Comparison of ENCODE assay signal across 32 cellular contexts in genomic region chr17:35559495-35559894, GRCh38. TPM values are rescaled to one million over a fixed set of nuclear protein-coding genes. Genes with fewer than 3 reads are reported as not detected.
"Had no signal": no experiment of that assay in that cellular context is flagged by ENCODE, and none has a peak within 500 bp of the region (broad histone marks: within the 10 kb centered on the region; RNA-seq: fewer than 3 reads in every experiment).

No MANE protein-coding gene starts in this region.

- H3K9me3 ChIP-seq: heart left ventricle, left lung, lower lobe of right lung, psoas muscle, sigmoid colon, thoracic aorta, uterus had no signal

- H3K4me1 Mint-ChIP-seq: central memory CD8-positive, alpha-beta T cell; naive thymus-derived CD8-positive, alpha-beta T cell; neural crest cell; stimulated activated effector memory CD8-positive, alpha-beta T cell treated with anti-CD3 and anti-CD28 coated beads, Interleukin-12 subunit alpha, Interleukin-12 subunit beta, amount 100 ng/mL, for 72 hours had no signal

- H3K4me1 ChIP-seq: left lung, lower lobe of right lung, parathyroid adenoma, psoas muscle, sigmoid colon, uterus had no signal

- H3K36me3 Mint-ChIP-seq: activated naive CD4-positive, alpha-beta T cell treated with anti-CD3 and anti-CD28 coated beads, Interleukin-2, amount 50 U/mL, for 72 hours; naive thymus-derived CD8-positive, alpha-beta T cell; stimulated activated effector memory CD8-positive, alpha-beta T cell treated with anti-CD3 and anti-CD28 coated beads, Interleukin-12 subunit alpha, Interleukin-12 subunit beta, amount 100 ng/mL, for 72 hours; type B pancreatic cell had no signal

- H3K27ac ChIP-seq: heart left ventricle, lower lobe of right lung, parathyroid adenoma, psoas muscle, sigmoid colon, thoracic aorta, uterus had no signal

- ATAC-seq: activated CD4-positive, alpha-beta T cell treated with anti-CD3 and anti-CD28 coated beads for 36 hours; activated naive CD4-positive, alpha-beta T cell treated with anti-CD3 and anti-CD28 coated beads, Interleukin-2, amount 50 U/mL, for 72 hours; activated T-cell treated with anti-CD3 and anti-CD28 coated beads, Interleukin-2, amount 50 U/mL, for 72 hours; heart left ventricle; left lung; lower lobe of right lung; naive thymus-derived CD8-positive, alpha-beta T cell; psoas muscle; stimulated activated effector memory CD8-positive, alpha-beta T cell treated with anti-CD3 and anti-CD28 coated beads, Interleukin-12 subunit alpha, Interleukin-12 subunit beta, amount 100 ng/mL, for 72 hours had no signal

- DNase-seq: activated CD4-positive, alpha-beta T cell treated with anti-CD3 and anti-CD28 coated beads for 36 hours; activated CD4-positive, CD25-positive, alpha-beta regulatory T cell; activated naive CD4-positive, alpha-beta T cell; activated T-cell treated with anti-CD3 and anti-CD28 coated beads for 4 hours; activated T-cell treated with anti-CD3 and anti-CD28 coated beads, Interleukin-2, amount 50 U/mL, for 72 hours; anterior cingulate cortex; effector CD4-positive, alpha-beta T cell; heart left ventricle; left lung; lower lobe of right lung; mesenchymal stem cell; naive thymus-derived CD8-positive, alpha-beta T cell; occipital lobe; psoas muscle; sigmoid colon; small intestine; stimulated activated CD4-positive, alpha-beta T cell treated with anti-CD3 and anti-CD28 coated beads, Interleukin-4, amount 100 ng/mL, for 24 hours; uterus had no signal

- H3K36me3 ChIP-seq: heart left ventricle, left lung, lower lobe of right lung, sigmoid colon, thoracic aorta, uterus had no signal

- H3K27ac Mint-ChIP-seq: activated CD4-positive, alpha-beta T cell treated with anti-CD3 and anti-CD28 coated beads for 36 hours; activated naive CD4-positive, alpha-beta T cell treated with anti-CD3 and anti-CD28 coated beads, Interleukin-2, amount 50 U/mL, for 72 hours; activated T-cell treated with anti-CD3 and anti-CD28 coated beads, Interleukin-2, amount 50 U/mL, for 72 hours; dendritic cell treated with granulocyte-macrophage colony-stimulating factor and Interleukin-4, amounts not matched to agents 40 ng/mL and 50 ng/mL, for 4 days; naive thymus-derived CD8-positive, alpha-beta T cell; stimulated activated effector memory CD8-positive, alpha-beta T cell treated with anti-CD3 and anti-CD28 coated beads, Interleukin-12 subunit alpha, Interleukin-12 subunit beta, amount 100 ng/mL, for 72 hours; stimulated activated naive CD8-positive, alpha-beta T cell treated with anti-CD3 and anti-CD28 coated beads, Interleukin-15, Interleukin-2, amounts not matched to agents 100 ng/mL and 50 ng/mL, for 24 hours; type B pancreatic cell had no signal

- H3K27me3 ChIP-seq: left lung, uterus had no signal

- H3K4me3 ChIP-seq: heart left ventricle, left lung, lower lobe of right lung, psoas muscle, sigmoid colon, thoracic aorta, uterus had no signal

- H3K27me3 Mint-ChIP-seq: central memory CD8-positive, alpha-beta T cell had no signal

- H3K4me3 Mint-ChIP-seq: activated CD4-positive, alpha-beta T cell treated with anti-CD3 and anti-CD28 coated beads for 36 hours; activated T-cell treated with anti-CD3 and anti-CD28 coated beads, Interleukin-2, amount 50 U/mL, for 72 hours; central memory CD8-positive, alpha-beta T cell; dendritic cell treated with granulocyte-macrophage colony-stimulating factor and Interleukin-4, amounts not matched to agents 40 ng/mL and 50 ng/mL, for 4 days; naive thymus-derived CD8-positive, alpha-beta T cell; neural crest cell; stimulated activated effector memory CD8-positive, alpha-beta T cell treated with anti-CD3 and anti-CD28 coated beads, Interleukin-12 subunit alpha, Interleukin-12 subunit beta, amount 100 ng/mL, for 72 hours; stimulated activated naive CD8-positive, alpha-beta T cell treated with anti-CD3 and anti-CD28 coated beads, Interleukin-15, Interleukin-2, amounts not matched to agents 100 ng/mL and 50 ng/mL, for 24 hours; type B pancreatic cell had no signal

- H3K9me3 Mint-ChIP-seq: activated naive CD4-positive, alpha-beta T cell treated with anti-CD3 and anti-CD28 coated beads, Interleukin-2, amount 50 U/mL, for 72 hours; activated T-cell treated with anti-CD3 and anti-CD28 coated beads, Interleukin-2, amount 50 U/mL, for 72 hours; central memory CD8-positive, alpha-beta T cell; dendritic cell treated with granulocyte-macrophage colony-stimulating factor and Interleukin-4, amounts not matched to agents 40 ng/mL and 50 ng/mL, for 4 days; naive thymus-derived CD8-positive, alpha-beta T cell; neural crest cell; stimulated activated effector memory CD8-positive, alpha-beta T cell treated with anti-CD3 and anti-CD28 coated beads, Interleukin-12 subunit alpha, Interleukin-12 subunit beta, amount 100 ng/mL, for 72 hours; stimulated activated naive CD8-positive, alpha-beta T cell treated with anti-CD3 and anti-CD28 coated beads, Interleukin-15, Interleukin-2, amounts not matched to agents 100 ng/mL and 50 ng/mL, for 24 hours; type B pancreatic cell had no signal

RNA-seq across cellular contexts. Expression of gene SLFN14, which starts 1.1 kb away (rescaled TPM):
- total RNA-seq: activated CD4-positive, alpha-beta T cell treated with anti-CD3 and anti-CD28 coated beads for 36 hours; activated T-cell treated with anti-CD3 and anti-CD28 coated beads, Interleukin-2, amount 50 U/mL, for 72 hours; bronchial epithelial cell; fibroblast of lung; fibroblast of villous mesenchyme; naive thymus-derived CD8-positive, alpha-beta T cell; neural crest cell; sigmoid colon; subcutaneous adipose tissue; thoracic aorta had no signal
- polyA plus RNA-seq: esophagus, fibroblast of lung, heart left ventricle, sigmoid colon, small intestine had no signal

RNA-seq across cellular contexts. Expression of gene SLFN12L, which starts 22.0 kb away (rescaled TPM):
- total RNA-seq: fibroblast of villous mesenchyme, neural crest cell, occipital lobe had no signal
